Comparison of ENCODE assay signal across 1 cellular context in genomic region chr1:43994071-43994470, GRCh38.
TF ChIP-seq lines count a peak whose summit lies in the region.

No MANE protein-coding gene starts in this region.

TF ChIP-seq in HepG2, 621 proteins besides CTCF, POLR2A, EP300 and RAD21:
- TF ChIP-seq ZNF337 (CRISPR knock-in tag; IDR thresholded peaks at IDR 0.05; ENCODE audit: borderline replicate concordance, low read depth): no peak
- TF ChIP-seq TMF1 (CRISPR knock-in tag; IDR thresholded peaks at IDR 0.05; ENCODE audit: low read depth): no peak
- TF ChIP-seq ZNF235 (CRISPR knock-in tag; IDR thresholded peaks at IDR 0.05; ENCODE audit: borderline replicate concordance): no peak
- no peak for TF ChIP-seq ZNF773 (CRISPR knock-in tag; IDR thresholded peaks at IDR 0.05; ENCODE audit: borderline replicate concordance)
- TF ChIP-seq ZBTB42 (CRISPR knock-in tag; IDR thresholded peaks at IDR 0.05): no peak
- TF ChIP-seq ETV6 (CRISPR knock-in tag; conservative IDR thresholded peaks at IDR 0.05): no peak
- TF ChIP-seq ZNF879 (CRISPR knock-in tag; IDR thresholded peaks at IDR 0.05): no peak
- TF ChIP-seq, protein P1, sequence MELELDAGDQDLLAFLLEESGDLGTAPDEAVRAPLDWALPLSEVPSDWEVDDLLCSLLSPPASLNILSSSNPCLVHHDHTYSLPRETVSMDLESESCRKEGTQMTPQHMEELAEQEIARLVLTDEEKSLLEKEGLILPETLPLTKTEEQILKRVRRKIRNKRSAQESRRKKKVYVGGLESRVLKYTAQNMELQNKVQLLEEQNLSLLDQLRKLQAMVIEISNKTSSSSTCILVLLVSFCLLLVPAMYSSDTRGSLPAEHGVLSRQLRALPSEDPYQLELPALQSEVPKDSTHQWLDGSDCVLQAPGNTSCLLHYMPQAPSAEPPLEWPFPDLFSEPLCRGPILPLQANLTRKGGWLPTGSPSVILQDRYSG (CRISPR knock-in tag; IDR thresholded peaks at IDR 0.05): no peak
- TF ChIP-seq RFXAP (CRISPR knock-in tag; IDR thresholded peaks at IDR 0.05; ENCODE audit: borderline replicate concordance): no peak
- TF ChIP-seq ZNF414 (CRISPR knock-in tag; IDR thresholded peaks at IDR 0.05): no peak
- TF ChIP-seq FOXA1 (IDR thresholded peaks at IDR 0.05): no peak
- no peak for TF ChIP-seq FOXA1 (CRISPR knock-in tag; IDR thresholded peaks at IDR 0.05)
- TF ChIP-seq, protein P2, sequence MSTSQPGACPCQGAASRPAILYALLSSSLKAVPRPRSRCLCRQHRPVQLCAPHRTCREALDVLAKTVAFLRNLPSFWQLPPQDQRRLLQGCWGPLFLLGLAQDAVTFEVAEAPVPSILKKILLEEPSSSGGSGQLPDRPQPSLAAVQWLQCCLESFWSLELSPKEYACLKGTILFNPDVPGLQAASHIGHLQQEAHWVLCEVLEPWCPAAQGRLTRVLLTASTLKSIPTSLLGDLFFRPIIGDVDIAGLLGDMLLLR (CRISPR knock-in tag; IDR thresholded peaks at IDR 0.05): no peak
- TF ChIP-seq ZNF329 (CRISPR knock-in tag; IDR thresholded peaks at IDR 0.05; ENCODE audit: low read depth): no peak
- no peak for TF ChIP-seq PITX1 (CRISPR knock-in tag; IDR thresholded peaks at IDR 0.05)
- no peak for TF ChIP-seq THRA (CRISPR knock-in tag; IDR thresholded peaks at IDR 0.05; ENCODE audit: borderline replicate concordance)
- TF ChIP-seq HNF1A (IDR thresholded peaks at IDR 0.05; ENCODE audit: low read depth): no peak
- TF ChIP-seq HNF1A (CRISPR knock-in tag; IDR thresholded peaks at IDR 0.05; ENCODE audit: borderline replicate concordance): no peak
- TF ChIP-seq NFKB2 (CRISPR knock-in tag; IDR thresholded peaks at IDR 0.05; ENCODE audit: borderline replicate concordance): no peak
- TF ChIP-seq ZNF136 (CRISPR knock-in tag; IDR thresholded peaks at IDR 0.05; ENCODE audit: low read depth): no peak
